In genomic region chr11:47204633-47204989, GRCh38 we compare ENCODE assay signal across 14 cellular contexts. TPM values are rescaled to one million over a fixed set of nuclear protein-coding genes. Genes with fewer than 3 reads are reported as not detected.
A peak's percentile ranks its signal among the peaks of the same experiment; 100 is the strongest.
DNase-seq lines count a peak whose midpoint lies in the region; ATAC-seq and TF ChIP-seq lines count a peak whose summit lies in the region.
"Had no signal": no experiment of that assay in that cellular context is flagged by ENCODE, and none has a peak within 500 bp of the region (broad histone marks: within the 10 kb centered on the region; RNA-seq: fewer than 3 reads in every experiment).

No MANE protein-coding gene starts in this region.

- TF ChIP-seq CTCF in dorsolateral prefrontal cortex (IDR thresholded peaks at IDR 0.05 in 54 of 56, conservative IDR thresholded peaks at IDR 0.05 in 2 of 56; ENCODE audit: low read depth in 1 of 56, partially characterized antibody in 56 of 56), result no peak

- H3K27ac ChIP-seq in dorsolateral prefrontal cortex, result peak overlapping the region in 41 of 59 donors; percentile 1 to 86 (median 58)

- intact Hi-C loops in dorsolateral prefrontal cortex (cut with DNase I), result no loop called here
- intact Hi-C loops in posterior vena cava (cut with DNase I), result no loop called here

- H3K4me3 ChIP-seq in MG63, result no peak overlapping the region
- no peak overlapping the region for H3K4me3 ChIP-seq in dorsolateral prefrontal cortex
- H3K4me3 ChIP-seq: coronary artery had no signal

- no peak for ATAC-seq in GM21717 (IDR thresholded peaks at IDR 0.05; ENCODE audit: unreplicated experiment)

- DNase-seq in COLO829 (ENCODE audit: low spot score), result peak; percentile 68
- DNase-seq in MG63, result peak; percentile 77
- DNase-seq in dorsolateral prefrontal cortex, result peak in 1 of 10 donors; percentile 36
- DNase-seq in kidney tubule cell (ENCODE audit: low spot score), result peak; percentile 20
- DNase-seq in dermis blood vessel endothelial cell, result no peak
- DNase-seq in activated T-cell treated with anti-CD3 and anti-CD28 coated beads for 4 hours, result no peak
- no peak for DNase-seq in posterior vena cava (ENCODE audit: low spot score)
- DNase-seq: activated CD4-positive, alpha-beta T cell treated with anti-CD3 and anti-CD28 coated beads, Interleukin-2, amount 50 U/mL, for 1 hour; activated naive CD4-positive, alpha-beta T cell treated with anti-CD3 and anti-CD28 coated beads, Interleukin-2, amount 10 ng/mL, durations not matched to agents 7 days and 5 days; CD4-positive, alpha-beta T cell; NCI-H1092; NCI-H69 had no signal

- H3K9me3 ChIP-seq in MG63, result no peaks in the 10 kb centered on the region

- H3K36me3 ChIP-seq in MG63, result no peaks in the 10 kb centered on the region

- H3K27me3 ChIP-seq in MG63, result no peaks in the 10 kb centered on the region
- H3K27me3 ChIP-seq in dorsolateral prefrontal cortex, result no peaks in the 10 kb centered on the region

RNA-seq across cellular contexts. Expression of gene DDB2, which starts 10.2 kb away (rescaled TPM):
- 13.9 and 20.0 TPM in 2 replicates for total RNA-seq in MG63 (2014; rRNA removed; shearing (Covaris generic); ENCODE audit: low replicate concordance)
- total RNA-seq in dorsolateral prefrontal cortex (10 to 100 TPM in 118 of 120 experiments, 1 to 10 TPM in 2; 7.0 to 40.6 (median 19.7) TPM), dermis blood vessel endothelial cell (59.2 and 71.9 TPM in 2 replicates), posterior vena cava (10 to 100 TPM; 30.1 to 31.5 TPM)

RNA-seq across cellular contexts. Expression of gene PACSIN3, which starts 18.4 kb away (rescaled TPM):
- 59.8 and 92.5 TPM in 2 replicates for total RNA-seq in MG63 (2014; rRNA removed; shearing (Covaris generic); ENCODE audit: low replicate concordance)
- 10 to 100 TPM in 117 of 120 experiments, 1 to 10 TPM in 3; 7.7 to 54.9 (median 21.5) TPM for total RNA-seq in dorsolateral prefrontal cortex
- total RNA-seq in dermis blood vessel endothelial cell, result 16.7 and 23.2 TPM in 2 replicates
- total RNA-seq in posterior vena cava, result 10 to 100 TPM; 33.1 to 47.4 TPM

RNA-seq across cellular contexts. Expression of gene ARFGAP2, which starts 27.9 kb away (rescaled TPM):
- total RNA-seq in MG63 (2014; rRNA removed; shearing (Covaris generic); ENCODE audit: low replicate concordance), result 71.0 and 92.8 TPM in 2 replicates
- total RNA-seq in dorsolateral prefrontal cortex (100 to 1,000 TPM in 110 of 120 experiments, 10 to 100 TPM in 10; 84.8 to 149 (median 114) TPM), dermis blood vessel endothelial cell (132 and 177 TPM in 2 replicates), posterior vena cava (10 to 100 TPM; 49.4 to 58.5 TPM)

RNA-seq across cellular contexts. Expression of gene ACP2, which starts 44.0 kb away (rescaled TPM):
- total RNA-seq in MG63 (2014; rRNA removed; shearing (Covaris generic); ENCODE audit: low replicate concordance), result 9.6 and 42.7 TPM in 2 replicates
- total RNA-seq in dorsolateral prefrontal cortex (10 to 100 TPM; 23.3 to 58.3 (median 37.1) TPM), dermis blood vessel endothelial cell (52.6 and 64.2 TPM in 2 replicates), posterior vena cava (10 to 100 TPM; 18.0 to 25.1 TPM)

RNA-seq across cellular contexts. Expression of gene NR1H3, which starts 53.2 kb away (rescaled TPM):
- total RNA-seq in MG63 (2014; rRNA removed; shearing (Covaris generic); ENCODE audit: low replicate concordance), result 11.3 and 12.6 TPM in 2 replicates
- total RNA-seq in dorsolateral prefrontal cortex, result 10 to 100 TPM; 12.9 to 37.0 (median 21.7) TPM
- 34.7 and 36.6 TPM in 2 replicates for total RNA-seq in dermis blood vessel endothelial cell
- 10 to 100 TPM; 11.9 to 24.8 TPM for total RNA-seq in posterior vena cava

Comparison
In these comparisons a context has a peak if more than half of its experiments do, and no peak if none do; other contexts are left out.
1. DNase-seq: peak in COLO829 (single experiment), MG63 (single experiment) and kidney tubule cell (single experiment); none in dermis blood vessel endothelial cell (single experiment), activated T-cell treated with anti-CD3 and anti-CD28 coated beads for 4 hours (single experiment) and posterior vena cava (single experiment).